ENCODE assay signal across 9 cellular contexts in the genomic region with DNA sequence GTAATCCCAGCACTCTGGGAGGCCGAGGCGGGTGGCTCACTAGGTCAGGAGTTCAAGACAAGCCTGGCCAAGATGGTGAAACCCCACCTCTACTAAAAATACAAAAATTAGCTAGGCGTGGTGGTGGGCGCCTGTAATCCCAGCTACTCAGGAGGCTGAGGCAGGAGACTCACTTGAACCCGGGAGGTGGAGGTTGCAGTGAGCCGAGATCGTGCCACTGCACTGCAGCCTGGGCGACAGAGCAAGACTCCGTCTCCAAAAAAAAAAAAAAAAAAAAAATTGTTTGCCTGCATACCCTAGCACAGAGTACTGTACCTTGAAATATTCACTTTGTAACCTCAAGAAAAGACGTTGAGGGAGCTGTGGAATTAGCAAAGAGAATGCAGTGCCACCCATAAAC. TPM values are rescaled to one million over a fixed set of nuclear protein-coding genes. Genes with fewer than 3 reads are reported as not detected.
DNase-seq lines count a peak whose midpoint lies in the region; ATAC-seq, FAIRE-seq and TF ChIP-seq lines count a peak whose summit lies in the region.
"Not testable (repeated sequence)": the region's sequence is repeated elsewhere in the genome, so short reads cannot be mapped to it uniquely, and the experiment has no call there.
"Had no signal": no experiment of that assay in that cellular context is flagged by ENCODE, and none has a peak within 500 bp of the region (broad histone marks: within the 10 kb centered on the region; RNA-seq: fewer than 3 reads in every experiment).

No MANE protein-coding gene starts in this region.

- not testable (repeated sequence) for H4K20me1 ChIP-seq in BLaER1; KMS-11 (ENCODE audit: insufficient read depth); HepG2 (ENCODE audit: insufficient read depth, low read length)

- in situ Hi-C loops in HepG2 (cut with HindIII; ENCODE audit: extremely low pct_ligation_motif_present, low pct_unique_long_range_greater_than_20kb): not testable (repeated sequence)

- not testable (repeated sequence) for TF ChIP-seq RAD21 in HepG2 (CRISPR knock-in tag; IDR thresholded peaks at IDR 0.05)

- CTCF ChIA-PET in activated CD4-positive, alpha-beta memory T cell treated with anti-CD3 and anti-CD28 coated beads for 36 hours (lab: Charles Lee): interaction anchor here (0.8 to 1.4 kb wide), 3 partner anchors 14 to 25 kb away, joined by 3 to 6 read pairs (median 5); a partner anchor contains a TSS
- CTCF ChIA-PET in HepG2 (lab: Yijun Ruan, JAX; ENCODE audit: low intra/inter-chr PET ratio, low total read pairs): not testable (repeated sequence)

- POLR2A ChIA-PET in activated CD4-positive, alpha-beta memory T cell treated with anti-CD3 and anti-CD28 coated beads for 36 hours (lab: Charles Lee): not testable (repeated sequence)
- POLR2A ChIA-PET in HepG2 (lab: Yijun Ruan, JAX): interaction anchor here (0.7 to 6.9 kb wide), 14 partner anchors 11 to 169 kb away, joined by 3 to 66 read pairs (median 4); a partner anchor contains a TSS

- not testable (repeated sequence) for TF ChIP-seq POLR2A in adrenal gland (IDR thresholded peaks at IDR 0.05); HepG2 (IDR thresholded peaks at IDR 0.05; ENCODE audit: insufficient read depth in 1 of 2, low read depth in 2 of 2, low read length in 2 of 2)

- not testable (repeated sequence) for H3K9ac ChIP-seq in BLaER1; KMS-11; endocrine pancreas (ENCODE audit: control insufficient read depth, insufficient read depth, low read length)
- peak overlapping the region; percentile 72 for H3K9ac ChIP-seq in HepG2 (ENCODE audit: insufficient read depth, low read depth, low read length)

- H3K9me3 Mint-ChIP-seq in activated CD4-positive, alpha-beta memory T cell treated with anti-CD3 and anti-CD28 coated beads for 36 hours; neural crest cell; stimulated activated naive CD8-positive, alpha-beta T cell treated with anti-CD3 and anti-CD28 coated beads, Interleukin-15, amount 100 ng/mL, for 72 hours: not testable (repeated sequence)

- not testable (repeated sequence) for H3K4me3 ChIP-seq in BLaER1; KMS-11 (IDR thresholded peaks at IDR 0.05; ENCODE audit: insufficient read depth, low read depth, low read length); adrenal gland
- peak overlapping the region; percentile 61 for H3K4me3 ChIP-seq in endocrine pancreas (ENCODE audit: control insufficient read depth, insufficient read depth, low read length)
- H3K4me3 ChIP-seq in HepG2 (replicated peaks in 1 of 3; ENCODE audit: insufficient read depth in 1 of 3, low read depth in 2 of 3, low read length in 3 of 3): peak overlapping the region in 1 of 3 experiments; percentile 45; a peak in 3 of 6 replicates

- TF ChIP-seq EP300 in HepG2 (IDR thresholded peaks at IDR 0.05; ENCODE audit: low read depth in 2 of 2, low read length in 2 of 2); HepG2 (CRISPR knock-in tag; IDR thresholded peaks at IDR 0.05; ENCODE audit: borderline replicate concordance): not testable (repeated sequence)

- H2AFZ ChIP-seq in KMS-11 (ENCODE audit: low read depth); HepG2 (ENCODE audit: low read length): not testable (repeated sequence)

- H3K4me2 ChIP-seq in BLaER1 (peak overlapping the region; percentile 94), KMS-11 (peak overlapping the region; percentile 85; the same call in 1 of the 2 replicates), HepG2 (ENCODE audit: low read depth, low read length) (peak overlapping the region; percentile 76)

- intact Hi-C loops in activated CD4-positive, alpha-beta memory T cell treated with anti-CD3 and anti-CD28 coated beads for 36 hours (cut with micrococcal nuclease): loop anchor here (5.0 to 10.0 kb wide), 4 partner anchors 43 to 1144 kb away; a partner anchor contains a TSS
- intact Hi-C loops in adrenal gland (cut with DNase I); HepG2 (cut with micrococcal nuclease; ENCODE audit: unreplicated experiment): not testable (repeated sequence)

- peaks cover 54% of the 10 kb centered on the region for H3K4me1 Mint-ChIP-seq in activated CD4-positive, alpha-beta memory T cell treated with anti-CD3 and anti-CD28 coated beads for 36 hours (ENCODE audit: low read depth)
- peaks cover 45% of the 10 kb centered on the region for H3K4me1 Mint-ChIP-seq in neural crest cell
- H3K4me1 Mint-ChIP-seq in stimulated activated naive CD8-positive, alpha-beta T cell treated with anti-CD3 and anti-CD28 coated beads, Interleukin-15, amount 100 ng/mL, for 72 hours: peaks cover 60% of the 10 kb centered on the region

- peak overlapping the region; percentile 96 for H3K27ac Mint-ChIP-seq in activated CD4-positive, alpha-beta memory T cell treated with anti-CD3 and anti-CD28 coated beads for 36 hours
- H3K27ac Mint-ChIP-seq in neural crest cell (ENCODE audit: unreplicated experiment); stimulated activated naive CD8-positive, alpha-beta T cell treated with anti-CD3 and anti-CD28 coated beads, Interleukin-15, amount 100 ng/mL, for 72 hours: not testable (repeated sequence)

- H3K9me3 ChIP-seq in BLaER1; adrenal gland (replicated peaks in 1 of 3); endocrine pancreas (ENCODE audit: control insufficient read depth, low read length); HepG2 (ENCODE audit: low read length): not testable (repeated sequence)

- not testable (repeated sequence) for BruUV-seq in HepG2 (replicated peaks; lab: Mats Ljungman, UMichigan)

- not testable (repeated sequence) for DNase-seq in activated CD4-positive, alpha-beta memory T cell treated with anti-CD3 and anti-CD28 coated beads for 36 hours; adrenal gland; HepG2 (ENCODE audit: low spot score); neural crest cell (ENCODE audit: low read depth, low spot score); stimulated activated naive CD8-positive, alpha-beta T cell treated with anti-CD3 and anti-CD28 coated beads, Interleukin-15, amount 100 ng/mL, for 72 hours

- not testable (repeated sequence) for H3K27me3 Mint-ChIP-seq in activated CD4-positive, alpha-beta memory T cell treated with anti-CD3 and anti-CD28 coated beads for 36 hours; neural crest cell (ENCODE audit: low read depth); stimulated activated naive CD8-positive, alpha-beta T cell treated with anti-CD3 and anti-CD28 coated beads, Interleukin-15, amount 100 ng/mL, for 72 hours

- H3K36me3 ChIP-seq in BLaER1; KMS-11 (ENCODE audit: insufficient read depth); adrenal gland (replicated peaks in 1 of 2); endocrine pancreas (ENCODE audit: control insufficient read depth, insufficient read depth, low read length); HepG2 (replicated peaks in 1 of 2; ENCODE audit: control insufficient read depth in 1 of 2, insufficient read depth in 2 of 2, low read length in 2 of 2): not testable (repeated sequence)

- H3K27me3 ChIP-seq in BLaER1; KMS-11 (ENCODE audit: insufficient read depth, low read depth); adrenal gland; endocrine pancreas (ENCODE audit: control insufficient read depth, insufficient read depth, low read length); HepG2 (ENCODE audit: control insufficient read depth in 1 of 2, insufficient read depth in 2 of 2, low read length in 2 of 2): not testable (repeated sequence)

- H3K79me2 ChIP-seq in KMS-11 (ENCODE audit: insufficient read depth, low read depth): not testable (repeated sequence)
- peaks cover 27% of the 10 kb centered on the region for H3K79me2 ChIP-seq in HepG2 (ENCODE audit: insufficient read depth, low read length)

- not testable (repeated sequence) for H3K27ac ChIP-seq in BLaER1, KMS-11
- peak overlapping the region in 3 of 5 donors; percentile 77 to 100 (median 82) for H3K27ac ChIP-seq in adrenal gland
- H3K27ac ChIP-seq in HepG2 (ENCODE audit: extremely low read length, insufficient read depth, low read length): peak overlapping the region; percentile 86

- not testable (repeated sequence) for FAIRE-seq in HepG2 (lab: Jason Lieb, UNC)

- H3K4me3 Mint-ChIP-seq in activated CD4-positive, alpha-beta memory T cell treated with anti-CD3 and anti-CD28 coated beads for 36 hours: peak overlapping the region; percentile 89
- H3K4me3 Mint-ChIP-seq in neural crest cell: peak overlapping the region; percentile 90
- peak overlapping the region; percentile 93 to 96 for H3K4me3 Mint-ChIP-seq in stimulated activated naive CD8-positive, alpha-beta T cell treated with anti-CD3 and anti-CD28 coated beads, Interleukin-15, amount 100 ng/mL, for 72 hours

- H3K4me1 ChIP-seq in BLaER1: peaks cover 48% of the 10 kb centered on the region
- H3K4me1 ChIP-seq in KMS-11 (ENCODE audit: low read depth, poor library complexity, severe bottlenecking): peaks cover 39% of the 10 kb centered on the region
- H3K4me1 ChIP-seq in adrenal gland (replicated peaks in 1 of 2): peaks cover 24 to 54% of the 10 kb centered on the region in 2 donors
- H3K4me1 ChIP-seq in endocrine pancreas (ENCODE audit: control insufficient read depth, insufficient read depth, low read length): not testable (repeated sequence)
- peaks cover 51% of the 10 kb centered on the region for H3K4me1 ChIP-seq in HepG2 (ENCODE audit: insufficient read depth, low read length)

- ATAC-seq in HepG2; stimulated activated naive CD8-positive, alpha-beta T cell treated with anti-CD3 and anti-CD28 coated beads, Interleukin-15, amount 100 ng/mL, for 72 hours: not testable (repeated sequence)

- H3K36me3 Mint-ChIP-seq in activated CD4-positive, alpha-beta memory T cell treated with anti-CD3 and anti-CD28 coated beads for 36 hours: not testable (repeated sequence)
- peaks cover 12% of the 10 kb centered on the region for H3K36me3 Mint-ChIP-seq in neural crest cell (ENCODE audit: low read depth)

- TF ChIP-seq CTCF in KMS-11 (conservative IDR thresholded peaks at IDR 0.05; ENCODE audit: low read depth, low read length); adrenal gland (IDR thresholded peaks at IDR 0.05); HepG2 (CRISPR knock-in tag; IDR thresholded peaks at IDR 0.05); neural crest cell (conservative IDR thresholded peaks at IDR 0.05): not testable (repeated sequence)

- 89 to 95% (median 92%) methylated on average over 9 to 10 of the region's 10 CpGs for whole genome bisulfite sequencing in adrenal gland, 4 donors
- 68% methylated on average over 10 of the region's 10 CpGs for WGBS in HepG2 (ENCODE audit: low lambda C conversion rate)

RNA-seq across cellular contexts. Expression of a gene that starts 5.1 kb away (rescaled TPM):
- 10 to 100 TPM; 68.5 to 69.9 TPM for total RNA-seq in activated CD4-positive, alpha-beta memory T cell treated with anti-CD3 and anti-CD28 coated beads for 36 hours
- total RNA-seq in adrenal gland: 100 to 1,000 TPM; 153 to 261 (median 217) TPM
- 10 to 100 TPM; 48.5 to 89.4 (median 84.3) TPM for polyA plus RNA-seq in adrenal gland
- total RNA-seq in HepG2 (2016; rRNA removed; fragmentation: Illumina TruSeq; extraction: Trizol): 83.5 and 85.0 TPM in 2 replicates
- 4.6 and 5.3 TPM in 2 replicates for total RNA-seq in HepG2 (2016; cell fraction: cytosol; rRNA removed; fragmentation: Illumina TruSeq; extraction: Trizol; ENCODE audit: low read depth)
- 66.4 and 92.2 TPM in 2 replicates for total RNA-seq in HepG2 (2016; cell fraction: insoluble cytoplasmic fraction; rRNA removed; fragmentation: Illumina TruSeq; extraction: Trizol)
- 7.7 and 11.3 TPM in 2 replicates for total RNA-seq in HepG2 (2016; cell fraction: membrane; rRNA removed; fragmentation: Illumina TruSeq; extraction: Trizol)
- 35.4 and 46.0 TPM in 2 replicates for total RNA-seq in HepG2 (2016; cell fraction: nucleus; rRNA removed; fragmentation: Illumina TruSeq; extraction: Trizol)
- polyA plus RNA-seq in HepG2 (2011; rRNA removed): 44.5 and 80.9 TPM in 2 replicates
- 35.0 and 45.6 TPM in 2 replicates for polyA plus RNA-seq in HepG2 (2011; cell fraction: cytosol; rRNA removed)
- 53.4 and 85.2 TPM in 2 replicates for polyA plus RNA-seq in HepG2 (2011; cell fraction: nucleus; rRNA removed)
- 38.1 and 121 TPM in 2 replicates for polyA plus RNA-seq in HepG2 (2012)
- 3.7 and 5.6 TPM in 2 replicates for polyA plus RNA-seq in HepG2 (2016; cell fraction: cytosol; fragmentation: Illumina TruSeq; extraction: Trizol; ENCODE audit: low read depth)
- 80.2 and 101 TPM in 2 replicates for polyA plus RNA-seq in HepG2 (2016; cell fraction: insoluble cytoplasmic fraction; fragmentation: Illumina TruSeq; extraction: Trizol; ENCODE audit: low read depth)
- 5.1 and 7.0 TPM in 2 replicates for polyA plus RNA-seq in HepG2 (2016; cell fraction: membrane; fragmentation: Illumina TruSeq; extraction: Trizol; ENCODE audit: low read depth)
- polyA plus RNA-seq in HepG2 (2016; cell fraction: nucleus; fragmentation: Illumina TruSeq; extraction: Trizol; ENCODE audit: insufficient read depth, low read depth): 67.0 and 75.7 TPM in 2 replicates
- 44.1 and 271 TPM in 2 replicates for polyA minus RNA-seq in HepG2 (2011; rRNA and poly(A)+ RNA removed; ENCODE audit: low replicate concordance)
- 27.3 and 48.7 TPM in 2 replicates for polyA minus RNA-seq in HepG2 (2011; cell fraction: cytosol; rRNA and poly(A)+ RNA removed)
- polyA minus RNA-seq in HepG2 (2011; cell fraction: nucleus; rRNA and poly(A)+ RNA removed): 14.2 and 25.9 TPM in 2 replicates
- total RNA-seq in neural crest cell: 70.3 and 72.3 TPM in 2 replicates
- total RNA-seq: G401 had no signal

RNA-seq across cellular contexts. Expression of a gene that starts 5.3 kb away (rescaled TPM):
- 1 to 10 TPM; 2.0 TPM for total RNA-seq in activated CD4-positive, alpha-beta memory T cell treated with anti-CD3 and anti-CD28 coated beads for 36 hours
- 1 to 10 TPM in 7 of 8 donors, under 1 TPM in 1; 0.79 to 3.6 (median 1.9) TPM for total RNA-seq in adrenal gland
- polyA plus RNA-seq in adrenal gland: 1 to 10 TPM; 1.0 to 5.3 (median 1.1) TPM
- total RNA-seq in HepG2 (2016; rRNA removed; fragmentation: Illumina TruSeq; extraction: Trizol): 0.55 and 0.94 TPM in 2 replicates
- 0.18 and 0.30 TPM in 2 replicates for total RNA-seq in HepG2 (2016; cell fraction: cytosol; rRNA removed; fragmentation: Illumina TruSeq; extraction: Trizol; ENCODE audit: low read depth)
- 0.87 and 0.97 TPM in 2 replicates for total RNA-seq in HepG2 (2016; cell fraction: insoluble cytoplasmic fraction; rRNA removed; fragmentation: Illumina TruSeq; extraction: Trizol)
- 0.55 and 0.56 TPM in 2 replicates for total RNA-seq in HepG2 (2016; cell fraction: membrane; rRNA removed; fragmentation: Illumina TruSeq; extraction: Trizol)
- 0.38 and 0.47 TPM in 2 replicates for total RNA-seq in HepG2 (2016; cell fraction: nucleus; rRNA removed; fragmentation: Illumina TruSeq; extraction: Trizol)
- 0.78 and 1.0 TPM in 2 replicates for polyA plus RNA-seq in HepG2 (2011; rRNA removed)
- 0.67 and 0.72 TPM in 2 replicates for polyA plus RNA-seq in HepG2 (2011; cell fraction: cytosol; rRNA removed)
- polyA plus RNA-seq in HepG2 (2011; cell fraction: nucleus; rRNA removed): 0.45 and 0.73 TPM in 2 replicates
- polyA plus RNA-seq in HepG2 (2012): 0.87 and 1.1 TPM in 2 replicates
- polyA plus RNA-seq in HepG2 (2016; cell fraction: cytosol; fragmentation: Illumina TruSeq; extraction: Trizol; ENCODE audit: low read depth): 0.08 and 0.12 TPM in 2 replicates
- polyA plus RNA-seq in HepG2 (2016; cell fraction: insoluble cytoplasmic fraction; fragmentation: Illumina TruSeq; extraction: Trizol; ENCODE audit: low read depth): 0.98 and 1.0 TPM in 2 replicates
- 0.34 and 0.37 TPM in 2 replicates for polyA plus RNA-seq in HepG2 (2016; cell fraction: membrane; fragmentation: Illumina TruSeq; extraction: Trizol; ENCODE audit: low read depth)
- 0.93 and 1.0 TPM in 2 replicates for polyA plus RNA-seq in HepG2 (2016; cell fraction: nucleus; fragmentation: Illumina TruSeq; extraction: Trizol; ENCODE audit: insufficient read depth, low read depth)
- 0.46 and 2.2 TPM in 2 replicates for polyA minus RNA-seq in HepG2 (2011; rRNA and poly(A)+ RNA removed; ENCODE audit: low replicate concordance)
- 0.44 and 0.59 TPM in 2 replicates for polyA minus RNA-seq in HepG2 (2011; cell fraction: cytosol; rRNA and poly(A)+ RNA removed)
- 0.25 and 0.39 TPM in 2 replicates for polyA minus RNA-seq in HepG2 (2011; cell fraction: nucleus; rRNA and poly(A)+ RNA removed)
- 1.5 and 1.8 TPM in 2 replicates for total RNA-seq in neural crest cell

RNA-seq across cellular contexts. Expression of a gene that starts 7.1 kb away (rescaled TPM):
- 10 to 100 TPM; 59.5 to 62.3 TPM for total RNA-seq in activated CD4-positive, alpha-beta memory T cell treated with anti-CD3 and anti-CD28 coated beads for 36 hours
- total RNA-seq in adrenal gland (100 to 1,000 TPM; 156 to 424 (median 244) TPM), HepG2 (2016; rRNA removed; fragmentation: Illumina TruSeq; extraction: Trizol) (186 and 189 TPM in 2 replicates), neural crest cell (78.5 and 82.5 TPM in 2 replicates)
- polyA plus RNA-seq in adrenal gland (100 to 1,000 TPM in 1 of 3 donors, 10 to 100 TPM in 2; 29.0 to 102 (median 38.6) TPM), HepG2 (2011; rRNA removed) (26.0 and 57.2 TPM in 2 replicates)
- total RNA-seq in HepG2 (2016; cell fraction: cytosol; rRNA removed; fragmentation: Illumina TruSeq; extraction: Trizol; ENCODE audit: low read depth): 8.9 and 12.5 TPM in 2 replicates
- total RNA-seq in HepG2 (2016; cell fraction: insoluble cytoplasmic fraction; rRNA removed; fragmentation: Illumina TruSeq; extraction: Trizol): 148 and 193 TPM in 2 replicates
- total RNA-seq in HepG2 (2016; cell fraction: membrane; rRNA removed; fragmentation: Illumina TruSeq; extraction: Trizol): 24.6 and 28.1 TPM in 2 replicates
- total RNA-seq in HepG2 (2016; cell fraction: nucleus; rRNA removed; fragmentation: Illumina TruSeq; extraction: Trizol): 88.3 and 95.9 TPM in 2 replicates
- 26.6 and 33.8 TPM in 2 replicates for polyA plus RNA-seq in HepG2 (2011; cell fraction: cytosol; rRNA removed)
- 55.8 and 89.9 TPM in 2 replicates for polyA plus RNA-seq in HepG2 (2011; cell fraction: nucleus; rRNA removed)
- 39.8 and 132 TPM in 2 replicates for polyA plus RNA-seq in HepG2 (2012)
- 5.4 and 5.8 TPM in 2 replicates for polyA plus RNA-seq in HepG2 (2016; cell fraction: cytosol; fragmentation: Illumina TruSeq; extraction: Trizol; ENCODE audit: low read depth)
- 148 and 182 TPM in 2 replicates for polyA plus RNA-seq in HepG2 (2016; cell fraction: insoluble cytoplasmic fraction; fragmentation: Illumina TruSeq; extraction: Trizol; ENCODE audit: low read depth)
- 11.1 and 13.6 TPM in 2 replicates for polyA plus RNA-seq in HepG2 (2016; cell fraction: membrane; fragmentation: Illumina TruSeq; extraction: Trizol; ENCODE audit: low read depth)
- polyA plus RNA-seq in HepG2 (2016; cell fraction: nucleus; fragmentation: Illumina TruSeq; extraction: Trizol; ENCODE audit: insufficient read depth, low read depth): 115 and 118 TPM in 2 replicates
- polyA minus RNA-seq in HepG2 (2011; rRNA and poly(A)+ RNA removed; ENCODE audit: low replicate concordance): 84.4 and 185 TPM in 2 replicates
- 48.1 and 67.3 TPM in 2 replicates for polyA minus RNA-seq in HepG2 (2011; cell fraction: cytosol; rRNA and poly(A)+ RNA removed)
- 22.7 and 36.4 TPM in 2 replicates for polyA minus RNA-seq in HepG2 (2011; cell fraction: nucleus; rRNA and poly(A)+ RNA removed)

RNA-seq across cellular contexts. Expression of a gene that starts 13.6 kb away (rescaled TPM):
- 100 to 1,000 TPM; 142 to 143 TPM for total RNA-seq in activated CD4-positive, alpha-beta memory T cell treated with anti-CD3 and anti-CD28 coated beads for 36 hours
- 10 to 100 TPM; 38.2 to 61.3 (median 44.6) TPM for total RNA-seq in adrenal gland
- 10 to 100 TPM; 28.0 to 55.2 (median 42.8) TPM for polyA plus RNA-seq in adrenal gland
- total RNA-seq in HepG2 (2016; rRNA removed; fragmentation: Illumina TruSeq; extraction: Trizol): 90.5 and 93.7 TPM in 2 replicates
- total RNA-seq in HepG2 (2016; cell fraction: cytosol; rRNA removed; fragmentation: Illumina TruSeq; extraction: Trizol; ENCODE audit: low read depth): 84.8 and 113 TPM in 2 replicates
- total RNA-seq in HepG2 (2016; cell fraction: insoluble cytoplasmic fraction; rRNA removed; fragmentation: Illumina TruSeq; extraction: Trizol): 85.1 and 91.1 TPM in 2 replicates
- total RNA-seq in HepG2 (2016; cell fraction: membrane; rRNA removed; fragmentation: Illumina TruSeq; extraction: Trizol): 109 and 138 TPM in 2 replicates
- 34.2 and 38.1 TPM in 2 replicates for total RNA-seq in HepG2 (2016; cell fraction: nucleus; rRNA removed; fragmentation: Illumina TruSeq; extraction: Trizol)
- 64.7 and 69.4 TPM in 2 replicates for polyA plus RNA-seq in HepG2 (2011; rRNA removed)
- polyA plus RNA-seq in HepG2 (2011; cell fraction: cytosol; rRNA removed): 89.7 and 101 TPM in 2 replicates
- 34.2 and 36.0 TPM in 2 replicates for polyA plus RNA-seq in HepG2 (2011; cell fraction: nucleus; rRNA removed)
- 71.2 and 86.4 TPM in 2 replicates for polyA plus RNA-seq in HepG2 (2012)
- 98.5 and 146 TPM in 2 replicates for polyA plus RNA-seq in HepG2 (2016; cell fraction: cytosol; fragmentation: Illumina TruSeq; extraction: Trizol; ENCODE audit: low read depth)
- 103 and 104 TPM in 2 replicates for polyA plus RNA-seq in HepG2 (2016; cell fraction: insoluble cytoplasmic fraction; fragmentation: Illumina TruSeq; extraction: Trizol; ENCODE audit: low read depth)
- polyA plus RNA-seq in HepG2 (2016; cell fraction: membrane; fragmentation: Illumina TruSeq; extraction: Trizol; ENCODE audit: low read depth): 107 and 140 TPM in 2 replicates
- polyA plus RNA-seq in HepG2 (2016; cell fraction: nucleus; fragmentation: Illumina TruSeq; extraction: Trizol; ENCODE audit: insufficient read depth, low read depth): 61.6 and 67.5 TPM in 2 replicates
- polyA minus RNA-seq in HepG2 (2011; rRNA and poly(A)+ RNA removed; ENCODE audit: low replicate concordance): 56.3 and 77.2 TPM in 2 replicates
- polyA minus RNA-seq in HepG2 (2011; cell fraction: cytosol; rRNA and poly(A)+ RNA removed): 44.2 and 47.4 TPM in 2 replicates
- 7.2 and 10.2 TPM in 2 replicates for polyA minus RNA-seq in HepG2 (2011; cell fraction: nucleus; rRNA and poly(A)+ RNA removed)
- 122 and 135 TPM in 2 replicates for total RNA-seq in neural crest cell

RNA-seq across cellular contexts. Expression of a gene that starts 24.8 kb away (rescaled TPM):
- 100 to 1,000 TPM; 141 to 153 TPM for total RNA-seq in activated CD4-positive, alpha-beta memory T cell treated with anti-CD3 and anti-CD28 coated beads for 36 hours
- 10 to 100 TPM; 37.8 to 90.8 (median 55.9) TPM for total RNA-seq in adrenal gland
- polyA plus RNA-seq in adrenal gland: 10 to 100 TPM; 58.6 to 74.6 (median 59.2) TPM
- 56.1 and 59.2 TPM in 2 replicates for total RNA-seq in HepG2 (2016; rRNA removed; fragmentation: Illumina TruSeq; extraction: Trizol)
- 36.5 and 36.9 TPM in 2 replicates for total RNA-seq in HepG2 (2016; cell fraction: cytosol; rRNA removed; fragmentation: Illumina TruSeq; extraction: Trizol; ENCODE audit: low read depth)
- 50.7 and 55.3 TPM in 2 replicates for total RNA-seq in HepG2 (2016; cell fraction: insoluble cytoplasmic fraction; rRNA removed; fragmentation: Illumina TruSeq; extraction: Trizol)
- 27.2 and 29.5 TPM in 2 replicates for total RNA-seq in HepG2 (2016; cell fraction: membrane; rRNA removed; fragmentation: Illumina TruSeq; extraction: Trizol)
- 86.8 and 97.8 TPM in 2 replicates for total RNA-seq in HepG2 (2016; cell fraction: nucleus; rRNA removed; fragmentation: Illumina TruSeq; extraction: Trizol)
- 14.7 and 19.9 TPM in 2 replicates for polyA plus RNA-seq in HepG2 (2011; rRNA removed)
- polyA plus RNA-seq in HepG2 (2011; cell fraction: cytosol; rRNA removed): 9.3 and 11.8 TPM in 2 replicates
- 168 and 186 TPM in 2 replicates for polyA plus RNA-seq in HepG2 (2011; cell fraction: nucleus; rRNA removed)
- polyA plus RNA-seq in HepG2 (2012): 66.0 and 85.3 TPM in 2 replicates
- 13.0 and 13.1 TPM in 2 replicates for polyA plus RNA-seq in HepG2 (2016; cell fraction: cytosol; fragmentation: Illumina TruSeq; extraction: Trizol; ENCODE audit: low read depth)
- 49.9 and 74.0 TPM in 2 replicates for polyA plus RNA-seq in HepG2 (2016; cell fraction: insoluble cytoplasmic fraction; fragmentation: Illumina TruSeq; extraction: Trizol; ENCODE audit: low read depth)
- 19.6 and 25.4 TPM in 2 replicates for polyA plus RNA-seq in HepG2 (2016; cell fraction: membrane; fragmentation: Illumina TruSeq; extraction: Trizol; ENCODE audit: low read depth)
- polyA plus RNA-seq in HepG2 (2016; cell fraction: nucleus; fragmentation: Illumina TruSeq; extraction: Trizol; ENCODE audit: insufficient read depth, low read depth): 221 and 231 TPM in 2 replicates
- 58.3 and 63.6 TPM in 2 replicates for polyA minus RNA-seq in HepG2 (2011; rRNA and poly(A)+ RNA removed; ENCODE audit: low replicate concordance)
- polyA minus RNA-seq in HepG2 (2011; cell fraction: cytosol; rRNA and poly(A)+ RNA removed): 37.6 and 39.2 TPM in 2 replicates
- polyA minus RNA-seq in HepG2 (2011; cell fraction: nucleus; rRNA and poly(A)+ RNA removed): 34.9 and 47.5 TPM in 2 replicates
- 162 and 163 TPM in 2 replicates for total RNA-seq in neural crest cell
